1 cellular context compared by ENCODE assay signal in the genomic region with DNA sequence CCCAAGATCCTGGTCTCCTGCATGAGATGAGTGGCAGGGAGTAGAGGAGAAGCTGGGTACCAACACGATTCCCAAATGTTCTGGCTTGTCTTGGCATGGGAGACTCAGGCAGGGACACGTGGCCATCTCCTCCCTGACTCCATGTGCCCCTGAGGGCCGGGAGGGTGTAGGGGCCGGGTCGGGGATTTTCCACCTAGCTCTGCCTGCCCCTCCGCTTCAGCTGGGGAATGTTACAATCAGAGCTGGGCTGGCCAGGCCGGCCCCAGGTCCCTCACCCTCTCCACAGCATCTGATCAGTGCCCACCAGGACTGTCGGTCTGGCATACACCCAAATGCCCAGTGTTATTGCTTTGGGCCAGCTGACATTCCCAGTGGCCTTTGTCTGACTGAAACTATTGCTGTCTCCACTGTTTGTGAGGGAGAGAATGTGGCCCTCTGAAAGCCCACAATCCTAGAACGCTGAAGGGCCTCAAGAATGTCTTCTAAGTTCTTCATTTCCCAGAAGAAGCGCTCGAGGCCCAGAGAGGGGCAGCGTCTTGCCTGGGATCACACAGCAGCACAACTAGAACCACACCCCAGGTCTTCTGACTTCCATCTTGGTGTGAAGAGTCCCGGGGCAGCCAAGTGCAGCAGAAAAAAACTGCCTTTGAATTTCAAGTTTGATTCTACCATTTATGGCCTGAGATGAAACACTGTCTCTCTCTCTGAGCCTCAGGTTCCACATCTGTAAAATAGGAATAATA.
TF ChIP-seq lines count a peak whose summit lies in the region.

No MANE protein-coding gene starts in this region.

TF ChIP-seq in K562, 482 proteins besides CTCF, POLR2A, EP300 and RAD21:
- no peak for TF ChIP-seq ZNF121 (CRISPR knock-in tag; conservative IDR thresholded peaks at IDR 0.05)
- 0 out of 2 replicates have a peak, but pooled peaks have one; percentile 27 for TF ChIP-seq ADNP (tag; IDR thresholded peaks at IDR 0.05)
- TF ChIP-seq ELF2 (CRISPR knock-in tag; IDR thresholded peaks at IDR 0.05) = no peak
- TF ChIP-seq, protein P1, sequence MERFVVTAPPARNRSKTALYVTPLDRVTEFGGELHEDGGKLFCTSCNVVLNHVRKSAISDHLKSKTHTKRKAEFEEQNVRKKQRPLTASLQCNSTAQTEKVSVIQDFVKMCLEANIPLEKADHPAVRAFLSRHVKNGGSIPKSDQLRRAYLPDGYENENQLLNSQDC (CRISPR knock-in tag; IDR thresholded peaks at IDR 0.05) = no peak
- no peak for TF ChIP-seq ZNF384 (IDR thresholded peaks at IDR 0.05; ENCODE audit: low read depth, low read length)
- TF ChIP-seq CREM (IDR thresholded peaks at IDR 0.05; ENCODE audit: low read depth) = no peak
- no peak for TF ChIP-seq BRD9 (IDR thresholded peaks at IDR 0.05; ENCODE audit: low read depth, partially characterized antibody)
- no peak for TF ChIP-seq XRCC5 (IDR thresholded peaks at IDR 0.05; ENCODE audit: low read depth, low read length)
- TF ChIP-seq ZFP36 (IDR thresholded peaks at IDR 0.05; ENCODE audit: low read depth, low read length, partially characterized antibody) = peak; percentile 77
- TF ChIP-seq PTBP1 (IDR thresholded peaks at IDR 0.05; ENCODE audit: low read depth, low read length) = 0 out of 2 replicates have a peak, but pooled peaks have one; percentile 61
- TF ChIP-seq KDM1A (IDR thresholded peaks at IDR 0.05) = 0 out of 4 replicates have a peak, but pooled peaks of 1 of the 2 experiments have one; percentile 13
- no peak for TF ChIP-seq TAL1 (IDR thresholded peaks at IDR 0.05)
- peak; percentile 60; the same call in 1 of the 2 replicates for TF ChIP-seq BCOR (IDR thresholded peaks at IDR 0.05)
- TF ChIP-seq, protein P2, sequence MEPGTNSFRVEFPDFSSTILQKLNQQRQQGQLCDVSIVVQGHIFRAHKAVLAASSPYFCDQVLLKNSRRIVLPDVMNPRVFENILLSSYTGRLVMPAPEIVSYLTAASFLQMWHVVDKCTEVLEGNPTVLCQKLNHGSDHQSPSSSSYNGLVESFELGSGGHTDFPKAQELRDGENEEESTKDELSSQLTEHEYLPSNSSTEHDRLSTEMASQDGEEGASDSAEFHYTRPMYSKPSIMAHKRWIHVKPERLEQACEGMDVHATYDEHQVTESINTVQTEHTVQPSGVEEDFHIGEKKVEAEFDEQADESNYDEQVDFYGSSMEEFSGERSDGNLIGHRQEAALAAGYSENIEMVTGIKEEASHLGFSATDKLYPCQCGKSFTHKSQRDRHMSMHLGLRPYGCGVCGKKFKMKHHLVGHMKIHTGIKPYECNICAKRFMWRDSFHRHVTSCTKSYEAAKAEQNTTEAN (CRISPR knock-in tag; IDR thresholded peaks at IDR 0.05) = no peak
TF ChIP-seq in K562: peak in this region for 5.
